ENCODE assay signal across 11 cellular contexts in the genomic region with DNA sequence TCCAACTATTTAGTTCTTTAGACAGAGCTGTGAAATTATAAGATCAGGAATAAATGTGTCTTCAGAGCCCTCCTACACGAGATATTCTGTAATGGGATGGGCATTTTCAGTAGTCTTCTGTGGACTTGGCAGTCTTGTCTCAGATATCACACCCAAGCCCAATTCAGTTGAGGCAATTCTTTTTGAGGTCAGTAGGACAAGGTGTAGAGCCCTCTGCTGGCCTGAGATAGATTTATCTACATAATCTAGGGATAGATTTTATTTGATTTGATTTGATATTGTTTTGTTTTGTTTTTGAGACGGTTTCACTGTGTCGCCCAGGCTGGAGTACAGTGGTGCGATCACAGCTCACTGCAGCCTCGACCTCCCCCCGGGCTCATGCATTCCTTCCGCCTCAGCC.
A peak's percentile ranks its signal among the peaks of the same experiment; 100 is the strongest.
DNase-seq lines count a peak whose midpoint lies in the region; ATAC-seq and TF ChIP-seq lines count a peak whose summit lies in the region.
"Had no signal": no experiment of that assay in that cellular context is flagged by ENCODE, and none has a peak within 500 bp of the region (broad histone marks: within the 10 kb centered on the region; RNA-seq: fewer than 3 reads in every experiment).

No MANE protein-coding gene starts in this region.

- peak; percentile 10 for TF ChIP-seq CTCF in GM12873 (IDR thresholded peaks at IDR 0.05; ENCODE audit: insufficient read depth, low read depth, low read length, missing control alignments)
- peak; percentile 24 to 47 for TF ChIP-seq CTCF in fibroblast of lung (conservative IDR thresholded peaks at IDR 0.05 in 1 of 2, IDR thresholded peaks at IDR 0.05 in 1 of 2; ENCODE audit: low read depth in 1 of 2, low read length in 2 of 2)
- no peak for TF ChIP-seq CTCF in Calu3 (IDR thresholded peaks at IDR 0.05; ENCODE audit: unreplicated experiment)
- TF ChIP-seq CTCF in GM13977 (IDR thresholded peaks at IDR 0.05; ENCODE audit: extremely low read depth, insufficient read depth, missing control alignments): no peak

- H3K4me1 Mint-ChIP-seq in Calu3 (ENCODE audit: low read depth, unreplicated experiment): no peaks in the 10 kb centered on the region
- H3K4me1 Mint-ChIP-seq: activated B cell treated with CpG ODN at 0.5 μM for 24 hours had no signal

- no peak overlapping the region for H2AFZ ChIP-seq in fibroblast of lung (ENCODE audit: low read length)

- no peaks in the 10 kb centered on the region for H3K36me3 Mint-ChIP-seq in Calu3 (ENCODE audit: insufficient read depth, unreplicated experiment)

- H3K27me3 Mint-ChIP-seq in Calu3 (ENCODE audit: unreplicated experiment): no peaks in the 10 kb centered on the region
- H3K27me3 Mint-ChIP-seq: activated B cell treated with CpG ODN at 0.5 μM for 24 hours had no signal

- H3K4me1 ChIP-seq in fibroblast of lung (ENCODE audit: control insufficient read depth, extremely low read depth, insufficient read depth, low read length): no peaks in the 10 kb centered on the region

- H3K4me3 ChIP-seq in fibroblast of lung (replicated peaks in 1 of 4; ENCODE audit: control extremely low read depth in 1 of 4, insufficient read depth in 1 of 4, low read depth in 3 of 4, low read length in 4 of 4): no peak overlapping the region

- no peaks in the 10 kb centered on the region for H3K36me3 ChIP-seq in fibroblast of lung (ENCODE audit: control insufficient read depth, insufficient read depth, low read length)

- peaks cover 2% of the 10 kb centered on the region for H3K9me3 Mint-ChIP-seq in Calu3 (ENCODE audit: low read depth, unreplicated experiment)

- no peaks in the 10 kb centered on the region for H4K20me1 ChIP-seq in fibroblast of lung (ENCODE audit: control insufficient read depth, extremely low read depth, insufficient read depth, low read length)

- no peak overlapping the region for H3K27ac Mint-ChIP-seq in Calu3 (ENCODE audit: unreplicated experiment)
- H3K27ac Mint-ChIP-seq: activated B cell treated with CpG ODN at 0.5 μM for 24 hours had no signal

- DNase-seq in A172 (ENCODE audit: low spot score) (peak; percentile 28), OCI-M1 (lab: John Stamatoyannopoulos, UW) (peak; percentile 8), fibroblast of lung (ENCODE audit: low read depth in 2 of 2) (peak; percentile 28 to 31), Calu3 (no peak), GM13977 (ENCODE audit: low spot score) (no peak)
- no peak for DNase-seq in stimulated activated naive CD4-positive, alpha-beta T cell treated with Interleukin-2 at 50 U/mL for 16 hours (lab: John Stamatoyannopoulos, UW)
- DNase-seq: activated B cell treated with CpG ODN at 0.5 μM for 24 hours; activated naive CD4-positive, alpha-beta T cell treated with anti-CD3 and anti-CD28 coated beads, Interleukin-2, amount 50 U/mL, for 16 hours; posterior cingulate gyrus had no signal

- CTCF ChIA-PET in Calu3 (lab: Charles Lee): interaction anchor here (1.1 kb wide), 1 partner anchor 142 kb away, joined by 3 read pairs; no protein-coding TSS in a partner anchor

- ATAC-seq in HG03354 (IDR thresholded peaks at IDR 0.05; ENCODE audit: poor library complexity, severe bottlenecking, unreplicated experiment): no peak

- no peaks in the 10 kb centered on the region for H3K9me3 ChIP-seq in fibroblast of lung (ENCODE audit: control insufficient read depth, insufficient read depth, low read depth, low read length)

- H3K27ac ChIP-seq in fibroblast of lung (ENCODE audit: insufficient read depth, low read length): no peak overlapping the region

- no peak overlapping the region for H3K4me3 Mint-ChIP-seq in Calu3 (ENCODE audit: low read depth, unreplicated experiment)
- H3K4me3 Mint-ChIP-seq: activated B cell treated with CpG ODN at 0.5 μM for 24 hours had no signal

- no peak overlapping the region for H3K4me2 ChIP-seq in fibroblast of lung (ENCODE audit: extremely low read depth, insufficient read depth, low read length)

- no peak overlapping the region for H3K9ac ChIP-seq in fibroblast of lung (ENCODE audit: insufficient read depth, low read length)

- intact Hi-C loops in Calu3 (cut with micrococcal nuclease; ENCODE audit: unreplicated experiment): no loop called here

- no peaks in the 10 kb centered on the region for H3K79me2 ChIP-seq in fibroblast of lung (ENCODE audit: control insufficient read depth, insufficient read depth, low read length)

- no peaks in the 10 kb centered on the region for H3K27me3 ChIP-seq in fibroblast of lung (ENCODE audit: control insufficient read depth, insufficient read depth, low read length)

- in situ Hi-C loops in GM13977 (cut with MboI; ENCODE audit: low pct_unique_long_range_greater_than_20kb, low sequenced_read_pairs, unreplicated experiment): no loop called here

- no TSS peak for BruUV-seq in Calu3 (replicated peaks; lab: Mats Ljungman, UMichigan)

Comparison
In these comparisons a context has a peak if more than half of its experiments do, and no peak if none do; other contexts are left out.
1. DNase-seq: peak in A172 (single experiment), OCI-M1 (single experiment) and fibroblast of lung (2 of 2); none in stimulated activated naive CD4-positive, alpha-beta T cell treated with Interleukin-2 at 50 U/mL for 16 hours (single experiment), Calu3 (single experiment) and GM13977 (single experiment).
2. CTCF ChIP-seq: peak in GM12873 (single experiment) and fibroblast of lung (2 of 2); none in Calu3 (single experiment) and GM13977 (single experiment).